ENCODE assay signal across 17 cellular contexts in the genomic region with DNA sequence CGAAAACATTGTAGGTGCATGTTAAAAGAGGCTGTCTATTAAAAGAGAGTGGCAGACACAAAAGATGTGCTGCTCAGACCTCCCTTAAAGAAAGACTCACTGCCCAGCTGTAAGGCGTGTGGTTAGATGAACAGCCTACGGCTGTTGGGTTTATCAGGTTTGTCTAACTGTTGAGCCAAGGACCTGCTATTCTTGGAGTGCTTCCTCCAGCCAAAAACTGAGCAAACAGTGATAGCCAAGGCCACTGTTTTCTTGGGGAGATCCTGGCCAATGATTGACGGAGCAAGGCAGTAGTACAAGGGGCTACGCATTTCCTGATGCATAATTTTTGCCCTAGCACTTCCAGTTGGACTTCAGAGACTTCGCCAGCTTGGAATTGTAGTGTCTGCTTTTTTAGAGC. TPM values are rescaled to one million over a fixed set of nuclear protein-coding genes. Genes with fewer than 3 reads are reported as not detected.
DNase-seq lines count a peak whose midpoint lies in the region; ATAC-seq, FAIRE-seq and TF ChIP-seq lines count a peak whose summit lies in the region.
"Had no signal": no experiment of that assay in that cellular context is flagged by ENCODE, and none has a peak within 500 bp of the region (broad histone marks: within the 10 kb centered on the region; RNA-seq: fewer than 3 reads in every experiment).

No MANE protein-coding gene starts in this region.

- H3K27ac ChIP-seq in cardiac muscle cell (peak overlapping the region; percentile 74), pancreas (peak overlapping the region in 2 of 4 donors; percentile 31 to 34), caudate nucleus (ENCODE audit: low read depth, low read length) (no peak overlapping the region)
- H3K27ac ChIP-seq: coronary artery, esophagus squamous epithelium, KMS-11, thyroid gland had no signal

- H3K9me3 ChIP-seq in T-helper 17 cell (ENCODE audit: control insufficient read depth, low read length, poor library complexity, severe bottlenecking) (no peaks in the 10 kb centered on the region), cardiac muscle cell (ENCODE audit: low read depth) (no peaks in the 10 kb centered on the region), pancreas (no peaks in the 10 kb centered on the region)
- H3K9me3 ChIP-seq: esophagus squamous epithelium, thyroid gland had no signal

- H3K4me1 ChIP-seq in cardiac muscle cell (ENCODE audit: low read depth) (peaks cover 17% of the 10 kb centered on the region), pancreas (peaks cover 0 to 32% (median 19%) of the 10 kb centered on the region in 3 donors)

- no peaks in the 10 kb centered on the region for H3K9me3 Mint-ChIP-seq in T-helper 1 cell treated with Interleukin-12 subunit alpha and Interleukin-12 subunit beta and Interleukin-4 antibody, amounts not matched to agents 30 μg/mL and 1 μg/mL, for 36 hours

- H3K27ac Mint-ChIP-seq in T-helper 1 cell treated with Interleukin-12 subunit alpha and Interleukin-12 subunit beta and Interleukin-4 antibody, amounts not matched to agents 30 μg/mL and 1 μg/mL, for 36 hours, result peak overlapping the region; percentile 72
- no peak overlapping the region for H3K27ac Mint-ChIP-seq in T-helper 17 cell

- intact Hi-C loops in pancreas (cut with DNase I), result no loop called here

- peak overlapping the region; percentile 64 for H3K4me3 Mint-ChIP-seq in T-helper 1 cell treated with Interleukin-12 subunit alpha and Interleukin-12 subunit beta and Interleukin-4 antibody, amounts not matched to agents 30 μg/mL and 1 μg/mL, for 36 hours
- H3K4me3 Mint-ChIP-seq in T-helper 17 cell, result peak overlapping the region; percentile 15

- TF ChIP-seq CTCF in cardiac muscle cell (IDR thresholded peaks at IDR 0.05; ENCODE audit: low read depth, low read length) (no peak), pancreas (IDR thresholded peaks at IDR 0.05) (no peak)

- H3K4me3 ChIP-seq in cardiac muscle cell (no peak overlapping the region), pancreas (no peak overlapping the region)
- H3K4me3 ChIP-seq: coronary artery, esophagus squamous epithelium, thyroid gland had no signal

- H3K36me3 Mint-ChIP-seq in T-helper 1 cell treated with Interleukin-12 subunit alpha and Interleukin-12 subunit beta and Interleukin-4 antibody, amounts not matched to agents 30 μg/mL and 1 μg/mL, for 36 hours (ENCODE audit: low read depth), result peaks cover 10% of the 10 kb centered on the region
- H3K36me3 Mint-ChIP-seq in T-helper 17 cell (ENCODE audit: low read depth), result peaks cover 7% of the 10 kb centered on the region

- no peak for FAIRE-seq in pancreas (lab: Jason Lieb, UNC)

- H3K27me3 ChIP-seq in cardiac muscle cell, result no peaks in the 10 kb centered on the region
- no peaks in the 10 kb centered on the region for H3K27me3 ChIP-seq in pancreas
- H3K27me3 ChIP-seq: esophagus squamous epithelium, thyroid gland had no signal

- 41 to 42% methylated on average over 6 of the region's 6 CpGs for WGBS in pancreas, 2 donors

- H3K4me1 Mint-ChIP-seq in T-helper 1 cell treated with Interleukin-12 subunit alpha and Interleukin-12 subunit beta and Interleukin-4 antibody, amounts not matched to agents 30 μg/mL and 1 μg/mL, for 36 hours (ENCODE audit: low read depth), result peaks cover 32% of the 10 kb centered on the region
- peaks cover 24% of the 10 kb centered on the region for H3K4me1 Mint-ChIP-seq in T-helper 17 cell

- H3K36me3 ChIP-seq in cardiac muscle cell (no peaks in the 10 kb centered on the region), pancreas (no peaks in the 10 kb centered on the region)
- H3K36me3 ChIP-seq: esophagus squamous epithelium, thyroid gland had no signal

- H3K27me3 Mint-ChIP-seq in T-helper 1 cell treated with Interleukin-12 subunit alpha and Interleukin-12 subunit beta and Interleukin-4 antibody, amounts not matched to agents 30 μg/mL and 1 μg/mL, for 36 hours (ENCODE audit: low read depth), result peaks cover 6% of the 10 kb centered on the region
- H3K27me3 Mint-ChIP-seq in T-helper 17 cell, result no peaks in the 10 kb centered on the region

- DNase-seq in T-helper 1 cell (no peak), T-helper 17 cell (no peak), cardiac muscle cell (ENCODE audit: low read depth in 1 of 2, low spot score in 1 of 2) (no peak), pancreas (peak in 2 of 6 donors; percentile 26 to 46), caudate nucleus (lab: John Stamatoyannopoulos, UW) (no peak), GF-D8 (lab: John Stamatoyannopoulos, UW) (no peak)
- DNase-seq: 8988T; activated CD4-positive, CD25-positive, alpha-beta regulatory T cell; esophagus squamous epithelium; NCI-H1694 treated with DMSO at 0.1 percent for 48 hours; SHP77 treated with DMSO at 0.1 percent for 48 hours; thyroid gland had no signal

- ATAC-seq in T-helper 17 cell (no peak), pancreas (peak; percentile 24 to 63 (median 48)), HG03025 (IDR thresholded peaks at IDR 0.05; ENCODE audit: low FRiP score, unreplicated experiment) (no peak)
- ATAC-seq: sciatic nerve had no signal

RNA-seq across cellular contexts. Expression of a gene that starts 1.4 kb away (rescaled TPM):
- total RNA-seq in T-helper 17 cell (10 to 100 TPM; 32.8 to 43.8 TPM), cardiac muscle cell (26.0 and 35.0 TPM in 2 replicates), pancreas (10 to 100 TPM; 18.3 to 25.5 (median 23.5) TPM)
- polyA plus RNA-seq in cardiac muscle cell (19.9 and 21.7 TPM in 2 replicates), pancreas (10 to 100 TPM; 10.3 to 18.1 TPM)

RNA-seq across cellular contexts. Expression of a gene that starts 3.4 kb away (rescaled TPM):
- total RNA-seq in T-helper 17 cell (not detected), cardiac muscle cell (not detected in 2 replicates), pancreas (not detected)
- polyA plus RNA-seq in cardiac muscle cell (not detected in 2 replicates), pancreas (not detected)
- total RNA-seq: esophagus squamous epithelium had no signal

Comparison
In these comparisons a context has a peak if more than half of its experiments do, and no peak if none do; other contexts are left out.
1. ATAC-seq: peak in pancreas (4 of 4); none in T-helper 17 cell (single experiment) and HG03025 (single experiment).